In genomic region chr7:152073352-152073751, GRCh38 we compare ENCODE assay signal across 31 cellular contexts.
"Had no signal": no experiment of that assay in that cellular context is flagged by ENCODE, and none has a peak within 500 bp of the region (broad histone marks: within the 10 kb centered on the region; RNA-seq: fewer than 3 reads in every experiment).

No MANE protein-coding gene starts in this region.

- H3K4me3 ChIP-seq: adrenal gland, coronary artery, dorsolateral prefrontal cortex, esophagus muscularis mucosa, gastrocnemius medialis, heart left ventricle had no signal

- DNase-seq: activated CD4-positive, alpha-beta memory T cell treated with anti-CD3 and anti-CD28 coated beads, Interleukin-2, amount 10 ng/mL, durations not matched to agents 7 days and 5 days; activated CD4-positive, alpha-beta T cell treated with anti-CD3 and anti-CD28 coated beads for 1 hour; activated CD4-positive, alpha-beta T cell treated with anti-CD3 and anti-CD28 coated beads for 4 hours; activated CD4-positive, alpha-beta T cell treated with anti-CD3 and anti-CD28 coated beads, Interleukin-2, amount 10 ng/mL, durations not matched to agents 7 days and 5 days; activated CD4-positive, alpha-beta T cell treated with anti-CD3 and anti-CD28 coated beads, Interleukin-2, amount 50 U/mL, for 4 hours; activated CD8-positive, alpha-beta memory T cell treated with anti-CD3 and anti-CD28 coated beads, Interleukin-2, amount 50 U/mL, for 48 hours; activated effector memory CD4-positive, alpha-beta T cell treated with anti-CD3 and anti-CD28 coated beads, Interleukin-2, amount 50 U/mL, for 16 hours; activated naive CD4-positive, alpha-beta T cell treated with anti-CD3 and anti-CD28 coated beads for 36 hours; activated naive CD8-positive, alpha-beta T cell treated with anti-CD3 and anti-CD28 coated beads for 36 hours; activated naive CD8-positive, alpha-beta T cell treated with anti-CD3 and anti-CD28 coated beads, Interleukin-2, amount 50 U/mL, for 24 hours; activated T-cell treated with anti-CD3 and anti-CD28 coated beads for 4 hours; activated T-cell treated with anti-CD3 and anti-CD28 coated beads, Interleukin-2, amount 50 U/mL, for 24 hours; activated T-cell treated with anti-CD3 and anti-CD28 coated beads, Interleukin-2, amount 50 U/mL, for 72 hours; adrenal gland; amygdala; aorta; brain microvascular endothelial cell; dorsolateral prefrontal cortex; effector memory CD4-positive, alpha-beta T cell; endodermal cell; erythroblast; foreskin keratinocyte; gastrocnemius medialis; glutamatergic neuron; heart left ventricle; T-helper 2 cell had no signal

- H3K9me3 Mint-ChIP-seq: activated naive CD4-positive, alpha-beta T cell treated with anti-CD3 and anti-CD28 coated beads, Interleukin-2, amount 50 U/mL, for 24 hours; activated T-cell treated with anti-CD3 and anti-CD28 coated beads, Interleukin-2, amount 50 U/mL, for 72 hours; central memory CD8-positive, alpha-beta T cell; dendritic cell treated with granulocyte-macrophage colony-stimulating factor and Interleukin-4, amounts not matched to agents 40 ng/mL and 50 ng/mL, for 4 days had no signal

- H3K27ac Mint-ChIP-seq: activated CD4-positive, alpha-beta memory T cell treated with anti-CD3 and anti-CD28 coated beads, Interleukin-2, amount 10 ng/mL, durations not matched to agents 7 days and 5 days; activated CD4-positive, alpha-beta T cell treated with anti-CD3 and anti-CD28 coated beads, Interleukin-2, amount 10 ng/mL, durations not matched to agents 7 days and 5 days; activated naive CD4-positive, alpha-beta T cell treated with anti-CD3 and anti-CD28 coated beads for 36 hours; activated naive CD4-positive, alpha-beta T cell treated with anti-CD3 and anti-CD28 coated beads, Interleukin-2, amount 50 U/mL, for 24 hours; activated naive CD8-positive, alpha-beta T cell treated with anti-CD3 and anti-CD28 coated beads for 36 hours; activated naive CD8-positive, alpha-beta T cell treated with anti-CD3 and anti-CD28 coated beads, Interleukin-2, amount 50 U/mL, for 24 hours; activated T-cell treated with anti-CD3 and anti-CD28 coated beads, Interleukin-2, amount 50 U/mL, for 24 hours; activated T-cell treated with anti-CD3 and anti-CD28 coated beads, Interleukin-2, amount 50 U/mL, for 72 hours; dendritic cell treated with granulocyte-macrophage colony-stimulating factor and Interleukin-4, amounts not matched to agents 40 ng/mL and 50 ng/mL, for 4 days; endodermal cell had no signal

- H3K27me3 ChIP-seq: adrenal gland, brain microvascular endothelial cell, dorsolateral prefrontal cortex, esophagus muscularis mucosa, foreskin keratinocyte, gastrocnemius medialis, heart left ventricle had no signal

- H3K36me3 ChIP-seq: adrenal gland, brain microvascular endothelial cell, esophagus muscularis mucosa, gastrocnemius medialis, heart left ventricle had no signal

- H3K27me3 Mint-ChIP-seq: activated CD4-positive, alpha-beta memory T cell treated with anti-CD3 and anti-CD28 coated beads, Interleukin-2, amount 10 ng/mL, durations not matched to agents 7 days and 5 days; activated CD4-positive, alpha-beta T cell treated with anti-CD3 and anti-CD28 coated beads, Interleukin-2, amount 10 ng/mL, durations not matched to agents 7 days and 5 days; activated naive CD4-positive, alpha-beta T cell treated with anti-CD3 and anti-CD28 coated beads, Interleukin-2, amount 50 U/mL, for 24 hours; activated naive CD8-positive, alpha-beta T cell treated with anti-CD3 and anti-CD28 coated beads for 36 hours; activated naive CD8-positive, alpha-beta T cell treated with anti-CD3 and anti-CD28 coated beads, Interleukin-2, amount 50 U/mL, for 24 hours; activated T-cell treated with anti-CD3 and anti-CD28 coated beads, Interleukin-2, amount 50 U/mL, for 24 hours; central memory CD8-positive, alpha-beta T cell; dendritic cell treated with granulocyte-macrophage colony-stimulating factor and Interleukin-4, amounts not matched to agents 40 ng/mL and 50 ng/mL, for 4 days had no signal

- H3K9me3 ChIP-seq: adrenal gland, esophagus muscularis mucosa, gastrocnemius medialis had no signal

- H3K27ac ChIP-seq: adrenal gland, brain microvascular endothelial cell, coronary artery, dorsolateral prefrontal cortex, esophagus muscularis mucosa, foreskin keratinocyte, gastrocnemius medialis, heart left ventricle had no signal

- ATAC-seq: activated naive CD8-positive, alpha-beta T cell treated with anti-CD3 and anti-CD28 coated beads, Interleukin-2, amount 50 U/mL, for 24 hours; activated T-cell treated with anti-CD3 and anti-CD28 coated beads, Interleukin-2, amount 50 U/mL, for 72 hours; foreskin keratinocyte; gastrocnemius medialis; heart left ventricle had no signal

- H3K4me3 Mint-ChIP-seq: activated CD4-positive, alpha-beta memory T cell treated with anti-CD3 and anti-CD28 coated beads, Interleukin-2, amount 10 ng/mL, durations not matched to agents 7 days and 5 days; activated CD4-positive, alpha-beta T cell treated with anti-CD3 and anti-CD28 coated beads, Interleukin-2, amount 10 ng/mL, durations not matched to agents 7 days and 5 days; activated naive CD4-positive, alpha-beta T cell treated with anti-CD3 and anti-CD28 coated beads for 36 hours; activated naive CD4-positive, alpha-beta T cell treated with anti-CD3 and anti-CD28 coated beads, Interleukin-2, amount 50 U/mL, for 24 hours; activated naive CD8-positive, alpha-beta T cell treated with anti-CD3 and anti-CD28 coated beads for 36 hours; activated naive CD8-positive, alpha-beta T cell treated with anti-CD3 and anti-CD28 coated beads, Interleukin-2, amount 50 U/mL, for 24 hours; activated T-cell treated with anti-CD3 and anti-CD28 coated beads, Interleukin-2, amount 50 U/mL, for 24 hours; activated T-cell treated with anti-CD3 and anti-CD28 coated beads, Interleukin-2, amount 50 U/mL, for 72 hours; central memory CD8-positive, alpha-beta T cell; dendritic cell treated with granulocyte-macrophage colony-stimulating factor and Interleukin-4, amounts not matched to agents 40 ng/mL and 50 ng/mL, for 4 days; endodermal cell had no signal
